ENCODE assay signal across 12 cellular contexts in genomic region chr1:213761845-213762407, GRCh38.
DNase-seq lines count a peak whose midpoint lies in the region; ATAC-seq, FAIRE-seq and TF ChIP-seq lines count a peak whose summit lies in the region.
"Had no signal": no experiment of that assay in that cellular context is flagged by ENCODE, and none has a peak within 500 bp of the region (broad histone marks: within the 10 kb centered on the region; RNA-seq: fewer than 3 reads in every experiment).

No MANE protein-coding gene starts in this region.

- H3K9me3 ChIP-seq in HEK293 (ENCODE audit: control insufficient read depth, insufficient read depth, low read depth, low read length) (no peaks in the 10 kb centered on the region), K562 (replicated peaks; ENCODE audit: control insufficient read depth, insufficient read depth, low read depth, low read length) (no peaks in the 10 kb centered on the region), uterus (no peaks in the 10 kb centered on the region)

- in situ Hi-C loops in K562 (cut with MboI) = no loop called here

- H3K36me3 ChIP-seq in HEK293 (ENCODE audit: control insufficient read depth in 2 of 2, insufficient read depth in 1 of 2, low read length in 2 of 2) = no peaks in the 10 kb centered on the region
- no peaks in the 10 kb centered on the region for H3K36me3 ChIP-seq in K562 (ENCODE audit: control insufficient read depth, insufficient read depth, low read length)
- no peaks in the 10 kb centered on the region for H3K36me3 ChIP-seq in uterus

- POLR2A ChIA-PET in HEK293 (lab: Yijun Ruan, JAX) (no interaction called here), K562 (lab: Yijun Ruan, JAX) (no interaction called here)

- no peak for FAIRE-seq in K562 (lab: Jason Lieb, UNC)
- FAIRE-seq: islet of Langerhans had no signal

- intact Hi-C loops in K562 (cut with micrococcal nuclease) (no loop called here), uterus (cut with DNase I; ENCODE audit: low total_unique reads) (no loop called here)

- TF ChIP-seq EP300 in K562 (IDR thresholded peaks at IDR 0.05; ENCODE audit: low read length) = no peak

- no peak for TF ChIP-seq POLR2A in K562 (conservative IDR thresholded peaks at IDR 0.05)
- no peak for TF ChIP-seq POLR2A in uterus (IDR thresholded peaks at IDR 0.05)

- no peak overlapping the region for H3K27ac ChIP-seq in HEK293 (ENCODE audit: extremely low read depth, low read depth, low read length)
- H3K27ac ChIP-seq in K562 (ENCODE audit: extremely low read depth, low read depth, low read length) = no peak overlapping the region
- H3K27ac ChIP-seq in uterus = no peak overlapping the region

- BruUV-seq in K562 (replicated peaks; lab: Mats Ljungman, UMichigan) = no TSS peak

- peak; percentile 1 to 31 for DNase-seq in activated CD4-positive, alpha-beta T cell treated with anti-CD3 and anti-CD28 coated beads for 24 hours (ENCODE audit: low read depth in 2 of 2)
- DNase-seq in K562 (ENCODE audit: extremely low read depth in 1 of 4, low spot score in 3 of 4) = no peak
- DNase-seq in stimulated activated CD4-positive, alpha-beta T cell treated with anti-CD3 and anti-CD28 coated beads, Interleukin-4, amount 100 ng/mL, for 24 hours = peak; percentile 60
- DNase-seq in T1000 (lab: John Stamatoyannopoulos, UW) = no peak
- DNase-seq in SKM-1 treated with dmso at 0.1 percent for 144 hours (lab: John Stamatoyannopoulos, UW; ENCODE audit: unreplicated experiment) = no peak
- DNase-seq in uterus = no peak
- DNase-seq: DMS153, NCI-H187 treated with DMSO at 0.1 percent for 48 hours, RPMI8226 had no signal

- no peak overlapping the region for H3K4me2 ChIP-seq in K562 (ENCODE audit: insufficient read depth, low read length)

- no peaks in the 10 kb centered on the region for H3K9me1 ChIP-seq in K562 (ENCODE audit: control insufficient read depth, insufficient read depth, low read length)

- H3K4me3 ChIP-seq in HEK293 (ENCODE audit: low read depth, low read length) (no peak overlapping the region), K562 (no peak overlapping the region), uterus (no peak overlapping the region)

- no peaks in the 10 kb centered on the region for H4K20me1 ChIP-seq in K562 (replicated peaks; ENCODE audit: control insufficient read depth, insufficient read depth, low read length)

- 0% methylated on average over 7 of the region's 7 CpGs for WGBS in K562 (ENCODE audit: insufficient coverage, low coverage, missing lambda C conversion rate)

- no peak for TF ChIP-seq RAD21 in K562 (CRISPR knock-in tag; conservative IDR thresholded peaks at IDR 0.05 in 1 of 2, IDR thresholded peaks at IDR 0.05 in 1 of 2)

- TF ChIP-seq CTCF in HEK293 (tag by site-specific recombination; IDR thresholded peaks at IDR 0.05) (no peak), K562 (IDR thresholded peaks at IDR 0.05 in 2 of 3, conservative IDR thresholded peaks at IDR 0.05 in 1 of 3; ENCODE audit: insufficient read depth in 2 of 3, low read depth in 1 of 3, low read length in 3 of 3) (no peak), uterus (IDR thresholded peaks at IDR 0.05) (no peak)

- H3K79me2 ChIP-seq in K562 (ENCODE audit: control insufficient read depth, insufficient read depth, low read length) = no peaks in the 10 kb centered on the region

- CTCF ChIA-PET in HEK293 (lab: Yijun Ruan, JAX) (no interaction called here), K562 (lab: Yijun Ruan, JAX; ENCODE audit: low intra/inter-chr PET ratio) (no interaction called here)

- H3K27me3 ChIP-seq in K562 (ENCODE audit: control insufficient read depth in 2 of 2, insufficient read depth in 2 of 2, low read length in 2 of 2) (peaks cover 5 to 7% of the 10 kb centered on the region in 2 experiments; a peak in 3 of 5 replicates), uterus (no peaks in the 10 kb centered on the region)

- H2AFZ ChIP-seq in K562 (ENCODE audit: low read depth, low read length) = no peak overlapping the region

- ATAC-seq in K562 = no peak
- no peak for ATAC-seq in GM21825 (IDR thresholded peaks at IDR 0.05; ENCODE audit: unreplicated experiment)

- H3K9ac ChIP-seq in K562 (ENCODE audit: insufficient read depth in 1 of 2, low read depth in 2 of 2, low read length in 2 of 2) = no peak overlapping the region

- H3K4me1 ChIP-seq in HEK293 (ENCODE audit: control insufficient read depth, insufficient read depth, low read length) = no peaks in the 10 kb centered on the region
- no peaks in the 10 kb centered on the region for H3K4me1 ChIP-seq in K562 (replicated peaks in 1 of 2; ENCODE audit: control insufficient read depth in 2 of 2, insufficient read depth in 2 of 2, low read length in 2 of 2)
- H3K4me1 ChIP-seq in uterus = no peaks in the 10 kb centered on the region

TF ChIP-seq in HEK293, 187 proteins besides CTCF, POLR2A, EP300 and RAD21:
- no peak for TF ChIP-seq ZNF518A (tag by site-specific recombination; conservative IDR thresholded peaks at IDR 0.05; ENCODE audit: low read depth)
- 0 out of 2 replicates have a peak, but pooled peaks have one; percentile 29 for TF ChIP-seq PRDM1 (tag by site-specific recombination; IDR thresholded peaks at IDR 0.05)
- TF ChIP-seq ZNF792 (tag by site-specific recombination; IDR thresholded peaks at IDR 0.05) = no peak
TF ChIP-seq in HEK293: peak in this region for 1.

TF ChIP-seq in K562, 482 proteins besides CTCF, POLR2A, EP300 and RAD21:
- TF ChIP-seq ZNF512 (tag; IDR thresholded peaks at IDR 0.05) = peak; percentile 91
- TF ChIP-seq HNRNPK (IDR thresholded peaks at IDR 0.05; ENCODE audit: low read depth, low read length, poor library complexity, severe bottlenecking) = peak; percentile 32
- TF ChIP-seq ELF4 (CRISPR knock-in tag; IDR thresholded peaks at IDR 0.05) = 0 out of 2 replicates have a peak, but pooled peaks have one; percentile 47
- no peak for TF ChIP-seq MLLT1 (IDR thresholded peaks at IDR 0.05)
- TF ChIP-seq FUS (optimal IDR thresholded peaks at IDR 0.05; ENCODE audit: low read depth, low read length) = no peak

Comparison
In these comparisons a context has a peak if more than half of its experiments do, and no peak if none do; other contexts are left out.
1. DNase-seq: peak in activated CD4-positive, alpha-beta T cell treated with anti-CD3 and anti-CD28 coated beads for 24 hours (2 of 2) and stimulated activated CD4-positive, alpha-beta T cell treated with anti-CD3 and anti-CD28 coated beads, Interleukin-4, amount 100 ng/mL, for 24 hours (single experiment); none in K562 (0 of 4), T1000 (single experiment), SKM-1 treated with dmso at 0.1 percent for 144 hours (single experiment) and uterus (0 of 2).